ENCODE assay signal across 1 cellular context in genomic region chr6:147204060-147204785, GRCh38.
TF ChIP-seq lines count a peak whose summit lies in the region.

TSS of gene STXBP5 (plus strand) at chr6:147204417. CDS start at chr6:147204533, 116 bp downstream.

TF ChIP-seq in HepG2, 621 proteins besides CTCF, POLR2A, EP300 and RAD21 (continued from another document and continues in another):
- TF ChIP-seq DZIP1 (CRISPR knock-in tag; IDR thresholded peaks at IDR 0.05) (0 out of 2 replicates have a peak, but pooled peaks have one; percentile 61), GABPB1 (CRISPR knock-in tag; IDR thresholded peaks at IDR 0.05) (peak; percentile 74; the same call in 1 of the 2 replicates), ZC3H13 (CRISPR knock-in tag; IDR thresholded peaks at IDR 0.05) (peak; percentile 69; the same call in 1 of the 2 replicates), ZFP36L2 (CRISPR knock-in tag; IDR thresholded peaks at IDR 0.05) (no peak), ZNF703 (CRISPR knock-in tag; IDR thresholded peaks at IDR 0.05; ENCODE audit: borderline replicate concordance) (0 out of 2 replicates have a peak, but pooled peaks have one; percentile 66), ESRRA (CRISPR knock-in tag; IDR thresholded peaks at IDR 0.05; ENCODE audit: low read depth) (no peak), ZKSCAN1 (IDR thresholded peaks at IDR 0.05; ENCODE audit: low read length) (no peak), TBP (CRISPR knock-in tag; IDR thresholded peaks at IDR 0.05) (no peak), HIC2 (CRISPR knock-in tag; IDR thresholded peaks at IDR 0.05; ENCODE audit: low read depth) (no peak), ATF7 (IDR thresholded peaks at IDR 0.05) (no peak), ATF7 (CRISPR knock-in tag; IDR thresholded peaks at IDR 0.05) (no peak), XBP1 (CRISPR knock-in tag; IDR thresholded peaks at IDR 0.05) (no peak), U2AF1 (optimal IDR thresholded peaks at IDR 0.05; ENCODE audit: low read depth, low read length) (no peak), SYNCRIP (IDR thresholded peaks at IDR 0.05; ENCODE audit: insufficient read depth, low read depth, low read length) (no peak), AGO2 (optimal IDR thresholded peaks at IDR 0.05; ENCODE audit: low read depth, low read length) (no peak), ZBTB7B (CRISPR knock-in tag; IDR thresholded peaks at IDR 0.05) (peak; percentile 76; the same call in 1 of the 2 replicates), DMTF1 (CRISPR knock-in tag; IDR thresholded peaks at IDR 0.05) (no peak), HMGXB3 (CRISPR knock-in tag; IDR thresholded peaks at IDR 0.05; ENCODE audit: borderline replicate concordance) (no peak), SKI (IDR thresholded peaks at IDR 0.05; ENCODE audit: partially characterized antibody) (no peak)
- TF ChIP-seq, protein P1, sequence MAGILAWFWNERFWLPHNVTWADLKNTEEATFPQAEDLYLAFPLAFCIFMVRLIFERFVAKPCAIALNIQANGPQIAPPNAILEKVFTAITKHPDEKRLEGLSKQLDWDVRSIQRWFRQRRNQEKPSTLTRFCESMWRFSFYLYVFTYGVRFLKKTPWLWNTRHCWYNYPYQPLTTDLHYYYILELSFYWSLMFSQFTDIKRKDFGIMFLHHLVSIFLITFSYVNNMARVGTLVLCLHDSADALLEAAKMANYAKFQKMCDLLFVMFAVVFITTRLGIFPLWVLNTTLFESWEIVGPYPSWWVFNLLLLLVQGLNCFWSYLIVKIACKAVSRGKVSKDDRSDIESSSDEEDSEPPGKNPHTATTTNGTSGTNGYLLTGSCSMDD (CRISPR knock-in tag; IDR thresholded peaks at IDR 0.05): no peak
- TF ChIP-seq, protein P2, sequence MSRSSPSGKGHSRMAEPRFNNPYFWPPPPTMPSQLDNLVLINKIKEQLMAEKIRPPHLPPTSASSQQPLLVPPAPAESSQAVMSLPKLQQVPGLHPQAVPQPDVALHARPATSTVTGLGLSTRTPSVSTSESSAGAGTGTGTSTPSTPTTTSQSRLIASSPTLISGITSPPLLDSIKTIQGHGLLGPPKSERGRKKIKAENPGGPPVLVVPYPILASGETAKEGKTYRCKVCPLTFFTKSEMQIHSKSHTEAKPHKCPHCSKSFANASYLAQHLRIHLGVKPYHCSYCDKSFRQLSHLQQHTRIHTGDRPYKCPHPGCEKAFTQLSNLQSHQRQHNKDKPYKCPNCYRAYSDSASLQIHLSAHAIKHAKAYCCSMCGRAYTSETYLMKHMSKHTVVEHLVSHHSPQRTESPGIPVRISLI (CRISPR knock-in tag; IDR thresholded peaks at IDR 0.05; ENCODE audit: borderline replicate concordance): no peak
- TF ChIP-seq, protein P3, sequence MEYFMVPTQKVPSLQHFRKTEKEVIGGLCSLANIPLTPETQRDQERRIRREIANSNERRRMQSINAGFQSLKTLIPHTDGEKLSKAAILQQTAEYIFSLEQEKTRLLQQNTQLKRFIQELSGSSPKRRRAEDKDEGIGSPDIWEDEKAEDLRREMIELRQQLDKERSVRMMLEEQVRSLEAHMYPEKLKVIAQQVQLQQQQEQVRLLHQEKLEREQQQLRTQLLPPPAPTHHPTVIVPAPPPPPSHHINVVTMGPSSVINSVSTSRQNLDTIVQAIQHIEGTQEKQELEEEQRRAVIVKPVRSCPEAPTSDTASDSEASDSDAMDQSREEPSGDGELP (IDR thresholded peaks at IDR 0.05; ENCODE audit: borderline replicate concordance, low read depth): no peak
- TF ChIP-seq, protein P4, sequence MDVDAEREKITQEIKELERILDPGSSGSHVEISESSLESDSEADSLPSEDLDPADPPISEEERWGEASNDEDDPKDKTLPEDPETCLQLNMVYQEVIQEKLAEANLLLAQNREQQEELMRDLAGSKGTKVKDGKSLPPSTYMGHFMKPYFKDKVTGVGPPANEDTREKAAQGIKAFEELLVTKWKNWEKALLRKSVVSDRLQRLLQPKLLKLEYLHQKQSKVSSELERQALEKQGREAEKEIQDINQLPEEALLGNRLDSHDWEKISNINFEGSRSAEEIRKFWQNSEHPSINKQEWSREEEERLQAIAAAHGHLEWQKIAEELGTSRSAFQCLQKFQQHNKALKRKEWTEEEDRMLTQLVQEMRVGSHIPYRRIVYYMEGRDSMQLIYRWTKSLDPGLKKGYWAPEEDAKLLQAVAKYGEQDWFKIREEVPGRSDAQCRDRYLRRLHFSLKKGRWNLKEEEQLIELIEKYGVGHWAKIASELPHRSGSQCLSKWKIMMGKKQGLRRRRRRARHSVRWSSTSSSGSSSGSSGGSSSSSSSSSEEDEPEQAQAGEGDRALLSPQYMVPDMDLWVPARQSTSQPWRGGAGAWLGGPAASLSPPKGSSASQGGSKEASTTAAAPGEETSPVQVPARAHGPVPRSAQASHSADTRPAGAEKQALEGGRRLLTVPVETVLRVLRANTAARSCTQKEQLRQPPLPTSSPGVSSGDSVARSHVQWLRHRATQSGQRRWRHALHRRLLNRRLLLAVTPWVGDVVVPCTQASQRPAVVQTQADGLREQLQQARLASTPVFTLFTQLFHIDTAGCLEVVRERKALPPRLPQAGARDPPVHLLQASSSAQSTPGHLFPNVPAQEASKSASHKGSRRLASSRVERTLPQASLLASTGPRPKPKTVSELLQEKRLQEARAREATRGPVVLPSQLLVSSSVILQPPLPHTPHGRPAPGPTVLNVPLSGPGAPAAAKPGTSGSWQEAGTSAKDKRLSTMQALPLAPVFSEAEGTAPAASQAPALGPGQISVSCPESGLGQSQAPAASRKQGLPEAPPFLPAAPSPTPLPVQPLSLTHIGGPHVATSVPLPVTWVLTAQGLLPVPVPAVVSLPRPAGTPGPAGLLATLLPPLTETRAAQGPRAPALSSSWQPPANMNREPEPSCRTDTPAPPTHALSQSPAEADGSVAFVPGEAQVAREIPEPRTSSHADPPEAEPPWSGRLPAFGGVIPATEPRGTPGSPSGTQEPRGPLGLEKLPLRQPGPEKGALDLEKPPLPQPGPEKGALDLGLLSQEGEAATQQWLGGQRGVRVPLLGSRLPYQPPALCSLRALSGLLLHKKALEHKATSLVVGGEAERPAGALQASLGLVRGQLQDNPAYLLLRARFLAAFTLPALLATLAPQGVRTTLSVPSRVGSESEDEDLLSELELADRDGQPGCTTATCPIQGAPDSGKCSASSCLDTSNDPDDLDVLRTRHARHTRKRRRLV (CRISPR knock-in tag; IDR thresholded peaks at IDR 0.05): no peak
- TF ChIP-seq, protein P5, sequence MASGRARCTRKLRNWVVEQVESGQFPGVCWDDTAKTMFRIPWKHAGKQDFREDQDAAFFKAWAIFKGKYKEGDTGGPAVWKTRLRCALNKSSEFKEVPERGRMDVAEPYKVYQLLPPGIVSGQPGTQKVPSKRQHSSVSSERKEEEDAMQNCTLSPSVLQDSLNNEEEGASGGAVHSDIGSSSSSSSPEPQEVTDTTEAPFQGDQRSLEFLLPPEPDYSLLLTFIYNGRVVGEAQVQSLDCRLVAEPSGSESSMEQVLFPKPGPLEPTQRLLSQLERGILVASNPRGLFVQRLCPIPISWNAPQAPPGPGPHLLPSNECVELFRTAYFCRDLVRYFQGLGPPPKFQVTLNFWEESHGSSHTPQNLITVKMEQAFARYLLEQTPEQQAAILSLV (CRISPR knock-in tag; IDR thresholded peaks at IDR 0.05; ENCODE audit: borderline replicate concordance): no peak
- TF ChIP-seq, protein P6, sequence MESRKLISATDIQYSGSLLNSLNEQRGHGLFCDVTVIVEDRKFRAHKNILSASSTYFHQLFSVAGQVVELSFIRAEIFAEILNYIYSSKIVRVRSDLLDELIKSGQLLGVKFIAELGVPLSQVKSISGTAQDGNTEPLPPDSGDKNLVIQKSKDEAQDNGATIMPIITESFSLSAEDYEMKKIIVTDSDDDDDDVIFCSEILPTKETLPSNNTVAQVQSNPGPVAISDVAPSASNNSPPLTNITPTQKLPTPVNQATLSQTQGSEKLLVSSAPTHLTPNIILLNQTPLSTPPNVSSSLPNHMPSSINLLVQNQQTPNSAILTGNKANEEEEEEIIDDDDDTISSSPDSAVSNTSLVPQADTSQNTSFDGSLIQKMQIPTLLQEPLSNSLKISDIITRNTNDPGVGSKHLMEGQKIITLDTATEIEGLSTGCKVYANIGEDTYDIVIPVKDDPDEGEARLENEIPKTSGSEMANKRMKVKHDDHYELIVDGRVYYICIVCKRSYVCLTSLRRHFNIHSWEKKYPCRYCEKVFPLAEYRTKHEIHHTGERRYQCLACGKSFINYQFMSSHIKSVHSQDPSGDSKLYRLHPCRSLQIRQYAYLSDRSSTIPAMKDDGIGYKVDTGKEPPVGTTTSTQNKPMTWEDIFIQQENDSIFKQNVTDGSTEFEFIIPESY (CRISPR knock-in tag; IDR thresholded peaks at IDR 0.05): no peak
